ENCODE assay signal across 12 cellular contexts in the genomic region with DNA sequence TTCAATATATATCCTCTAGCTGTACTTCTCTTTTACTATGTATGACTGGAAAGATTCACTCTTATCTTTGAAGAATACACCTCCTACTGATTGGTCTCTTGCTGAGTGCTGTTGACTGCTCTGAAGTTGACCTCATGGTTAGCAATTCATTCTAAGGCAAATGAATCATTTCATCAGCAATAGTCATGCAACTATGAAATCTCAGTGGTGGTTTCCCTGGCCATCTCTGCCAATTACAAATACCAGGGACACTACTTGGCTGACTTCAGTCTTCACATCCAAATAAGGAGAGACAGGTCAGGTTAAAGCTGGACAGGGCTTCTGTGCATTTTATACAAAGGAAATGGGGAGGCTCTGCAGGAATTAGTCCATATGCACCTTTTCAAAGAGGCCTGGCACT.
DNase-seq lines count a peak whose midpoint lies in the region; ATAC-seq and TF ChIP-seq lines count a peak whose summit lies in the region.
"Had no signal": no experiment of that assay in that cellular context is flagged by ENCODE, and none has a peak within 500 bp of the region (broad histone marks: within the 10 kb centered on the region; RNA-seq: fewer than 3 reads in every experiment).

No MANE protein-coding gene starts in this region.

- no peak overlapping the region for H3K4me3 ChIP-seq in fibroblast of villous mesenchyme (ENCODE audit: low read depth, low read length)
- no peak overlapping the region for H3K4me3 ChIP-seq in dorsolateral prefrontal cortex
- H3K4me3 ChIP-seq: upper lobe of left lung had no signal

- peak; percentile 80 for ATAC-seq in Right ventricle myocardium superior (ENCODE audit: poor library complexity)
- no peak for ATAC-seq in HG03432 (IDR thresholded peaks at IDR 0.05; ENCODE audit: unreplicated experiment)
- ATAC-seq: T-cell had no signal

- DNase-seq in Right ventricle myocardium superior (no peak), cardiac septum (ENCODE audit: low spot score) (no peak), SW480 (ENCODE audit: low spot score) (peak; percentile 27), fibroblast of villous mesenchyme (ENCODE audit: low read depth) (peak; percentile 75), stromal cell of bone marrow (ENCODE audit: low read depth) (peak; percentile 92), dorsolateral prefrontal cortex (no peak), GM10266 (ENCODE audit: extremely low spot score) (no peak)
- DNase-seq: NCI-H2107; stimulated activated CD4-positive, alpha-beta T cell treated with anti-CD3 and anti-CD28 coated beads, Interleukin-4, amount 100 ng/mL, for 4 hours; T-cell; upper lobe of left lung had no signal

- TF ChIP-seq CTCF in fibroblast of villous mesenchyme (IDR thresholded peaks at IDR 0.05; ENCODE audit: insufficient read depth, low read depth, low read length) (no peak), dorsolateral prefrontal cortex (IDR thresholded peaks at IDR 0.05 in 54 of 56, conservative IDR thresholded peaks at IDR 0.05 in 2 of 56; ENCODE audit: low read depth in 1 of 56, partially characterized antibody in 56 of 56) (no peak), GM10266 (IDR thresholded peaks at IDR 0.05; ENCODE audit: control insufficient read depth, insufficient read depth, low read depth, missing control alignments) (no peak)

- no peaks in the 10 kb centered on the region for H3K27me3 ChIP-seq in dorsolateral prefrontal cortex
- H3K27me3 ChIP-seq: upper lobe of left lung had no signal

- no peak overlapping the region for H3K27ac ChIP-seq in dorsolateral prefrontal cortex
- H3K27ac ChIP-seq: upper lobe of left lung had no signal

- intact Hi-C loops in Right ventricle myocardium superior (cut with DNase I) = no loop called here
- intact Hi-C loops in cardiac septum (cut with DNase I) = loop anchor here (5.0 kb wide), 1 partner anchor 46 kb away; no protein-coding TSS in a partner anchor
- intact Hi-C loops in dorsolateral prefrontal cortex (cut with DNase I) = no loop called here

Comparison
In these comparisons a context has a peak if more than half of its experiments do, and no peak if none do; other contexts are left out.
1. DNase-seq: peak in SW480 (single experiment), fibroblast of villous mesenchyme (single experiment) and stromal cell of bone marrow (single experiment); none in Right ventricle myocardium superior (single experiment), cardiac septum (single experiment), dorsolateral prefrontal cortex (0 of 10) and GM10266 (single experiment).